ENCODE assay signal across 8 cellular contexts in genomic region chr12:103924761-103925641, GRCh38. TPM values are rescaled to one million over a fixed set of nuclear protein-coding genes. Genes with fewer than 3 reads are reported as not detected.
DNase-seq lines count a peak whose midpoint lies in the region; ATAC-seq and TF ChIP-seq lines count a peak whose summit lies in the region.

No MANE protein-coding gene starts in this region.

- peaks cover 36% of the 10 kb centered on the region for H3K4me1 Mint-ChIP-seq in T-helper 1 cell treated with Interleukin-12 subunit alpha and Interleukin-12 subunit beta and Interleukin-4 antibody, amounts not matched to agents 30 μg/mL and 1 μg/mL, for 36 hours (ENCODE audit: low read depth)

- H3K9me3 ChIP-seq in WERI-Rb-1 (ENCODE audit: severe bottlenecking), result no peaks in the 10 kb centered on the region

- DNase-seq in BJ (ENCODE audit: low read depth), result peak; percentile 40
- peak; percentile 60 for DNase-seq in fibroblast of villous mesenchyme (ENCODE audit: low read depth)
- no peak for DNase-seq in NOMO-1 (lab: John Stamatoyannopoulos, UW; ENCODE audit: unreplicated experiment in 2 of 2)
- no peak for DNase-seq in COR-L47 (lab: John Stamatoyannopoulos, UW)
- DNase-seq in WERI-Rb-1, result no peak

- H3K4me3 ChIP-seq in BJ (ENCODE audit: low read depth, low read length), result no peak overlapping the region
- H3K4me3 ChIP-seq in fibroblast of villous mesenchyme (ENCODE audit: low read depth, low read length), result no peak overlapping the region
- H3K4me3 ChIP-seq in WERI-Rb-1 (ENCODE audit: low read depth, low read length), result no peak overlapping the region

- H3K27ac Mint-ChIP-seq in T-helper 1 cell treated with Interleukin-12 subunit alpha and Interleukin-12 subunit beta and Interleukin-4 antibody, amounts not matched to agents 30 μg/mL and 1 μg/mL, for 36 hours, result peak overlapping the region; percentile 66

- POLR2A ChIA-PET in BJ (lab: Charles Lee), result no interaction called here

- H3K36me3 ChIP-seq in BJ (ENCODE audit: control insufficient read depth, insufficient read depth, low read length) (no peaks in the 10 kb centered on the region), WERI-Rb-1 (no peaks in the 10 kb centered on the region)

- TF ChIP-seq CTCF in BJ (IDR thresholded peaks at IDR 0.05; ENCODE audit: insufficient read depth, low read depth, low read length) (no peak), fibroblast of villous mesenchyme (IDR thresholded peaks at IDR 0.05; ENCODE audit: insufficient read depth, low read depth, low read length) (no peak), WERI-Rb-1 (IDR thresholded peaks at IDR 0.05; ENCODE audit: low read depth, low read length) (no peak)

- peaks cover under 1% of the 10 kb centered on the region for H3K27me3 Mint-ChIP-seq in T-helper 1 cell treated with Interleukin-12 subunit alpha and Interleukin-12 subunit beta and Interleukin-4 antibody, amounts not matched to agents 30 μg/mL and 1 μg/mL, for 36 hours (ENCODE audit: low read depth)

- H3K27me3 ChIP-seq in BJ (ENCODE audit: control insufficient read depth, insufficient read depth, low read length), result no peaks in the 10 kb centered on the region
- no peaks in the 10 kb centered on the region for H3K27me3 ChIP-seq in WERI-Rb-1 (ENCODE audit: insufficient read depth, low read depth, severe bottlenecking)

- H3K9me3 Mint-ChIP-seq in T-helper 1 cell treated with Interleukin-12 subunit alpha and Interleukin-12 subunit beta and Interleukin-4 antibody, amounts not matched to agents 30 μg/mL and 1 μg/mL, for 36 hours, result no peaks in the 10 kb centered on the region

- ATAC-seq in GM19025 (IDR thresholded peaks at IDR 0.05; ENCODE audit: low read depth, unreplicated experiment) (peak; percentile 34), HG03159 (IDR thresholded peaks at IDR 0.05; ENCODE audit: unreplicated experiment) (peak; percentile 36)

- H3K4me3 Mint-ChIP-seq in T-helper 1 cell treated with Interleukin-12 subunit alpha and Interleukin-12 subunit beta and Interleukin-4 antibody, amounts not matched to agents 30 μg/mL and 1 μg/mL, for 36 hours, result peak overlapping the region; percentile 11

- CTCF ChIA-PET in BJ (lab: Yijun Ruan, JAX), result no interaction called here

- no peak overlapping the region for H3K27ac ChIP-seq in WERI-Rb-1

- peaks cover 3% of the 10 kb centered on the region for H3K36me3 Mint-ChIP-seq in T-helper 1 cell treated with Interleukin-12 subunit alpha and Interleukin-12 subunit beta and Interleukin-4 antibody, amounts not matched to agents 30 μg/mL and 1 μg/mL, for 36 hours (ENCODE audit: low read depth)

RNA-seq across cellular contexts. Expression of gene HSP90B1, which starts 5.2 kb away (rescaled TPM):
- 272 and 613 TPM in 2 replicates for polyA plus RNA-seq in BJ (2011; rRNA removed)
- 101 and 115 TPM in 2 replicates for polyA minus RNA-seq in BJ (2011; rRNA and poly(A)+ RNA removed)
- 460 and 702 TPM in 2 replicates for total RNA-seq in fibroblast of villous mesenchyme

RNA-seq across cellular contexts. Expression of gene TDG, which starts 40.7 kb away (rescaled TPM):
- polyA plus RNA-seq in BJ (2011; rRNA removed), result 10.4 and 20.2 TPM in 2 replicates
- 5.8 and 6.0 TPM in 2 replicates for polyA minus RNA-seq in BJ (2011; rRNA and poly(A)+ RNA removed)
- total RNA-seq in fibroblast of villous mesenchyme, result 29.0 and 45.8 TPM in 2 replicates

Comparison
In these comparisons a context has a peak if more than half of its experiments do, and no peak if none do; other contexts are left out.
1. DNase-seq: peak in BJ (single experiment) and fibroblast of villous mesenchyme (single experiment); none in NOMO-1 (0 of 2), COR-L47 (single experiment) and WERI-Rb-1 (single experiment).